ENCODE assay signal across 20 cellular contexts in the genomic region with DNA sequence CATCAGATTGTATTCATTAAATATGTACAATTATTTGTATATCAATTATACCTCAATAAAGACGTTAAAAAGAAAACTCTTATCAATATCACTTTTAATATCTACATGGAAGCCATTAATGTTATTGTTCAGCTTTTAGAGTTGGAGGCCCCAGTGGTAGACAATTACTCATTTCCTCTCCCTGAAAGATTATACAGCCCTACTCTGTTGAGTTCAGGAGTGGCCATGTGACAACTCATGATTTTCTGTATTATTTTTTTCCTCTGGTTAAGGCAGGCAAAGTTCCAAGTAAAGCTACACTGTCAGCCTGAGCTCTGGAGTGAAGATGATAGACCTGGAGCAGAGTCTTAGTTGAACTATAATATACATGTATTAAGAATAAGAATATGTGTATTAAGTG.
DNase-seq lines count a peak whose midpoint lies in the region; FAIRE-seq and TF ChIP-seq lines count a peak whose summit lies in the region.
"Had no signal": no experiment of that assay in that cellular context is flagged by ENCODE, and none has a peak within 500 bp of the region (broad histone marks: within the 10 kb centered on the region; RNA-seq: fewer than 3 reads in every experiment).

No MANE protein-coding gene starts in this region.

- no peak overlapping the region for H3K9ac ChIP-seq in endothelial cell of umbilical vein (replicated peaks; ENCODE audit: extremely low read depth, insufficient read depth, low read length)
- H3K9ac ChIP-seq: neural progenitor cell had no signal

- POLR2A ChIA-PET in endothelial cell of umbilical vein (lab: Charles Lee) = no interaction called here

- TF ChIP-seq CTCF in endothelial cell of umbilical vein (IDR thresholded peaks at IDR 0.05; ENCODE audit: extremely low read depth in 1 of 2, insufficient read depth in 1 of 2, low read depth in 1 of 2, low read length in 2 of 2) (no peak), GM10266 (IDR thresholded peaks at IDR 0.05; ENCODE audit: control insufficient read depth, insufficient read depth, low read depth, missing control alignments) (no peak), adrenal gland (IDR thresholded peaks at IDR 0.05) (no peak), GM20000 (IDR thresholded peaks at IDR 0.05; ENCODE audit: extremely low read depth, missing control alignments) (no peak)

- FAIRE-seq in endothelial cell of umbilical vein (lab: Jason Lieb, UNC) = peak; percentile 67
- FAIRE-seq: GM18507 had no signal

- H3K27ac ChIP-seq in endothelial cell of umbilical vein (ENCODE audit: insufficient read depth, low read depth, low read length) (no peak overlapping the region), adrenal gland (no peak overlapping the region)
- H3K27ac ChIP-seq: neural progenitor cell, prostate gland, skin epidermis had no signal

- peaks cover 10% of the 10 kb centered on the region for H3K9me3 ChIP-seq in endothelial cell of umbilical vein (replicated peaks; ENCODE audit: control insufficient read depth, insufficient read depth, low read length)
- peaks cover 0 to 7% (median 7%) of the 10 kb centered on the region in 3 donors for H3K9me3 ChIP-seq in adrenal gland (replicated peaks in 1 of 3)
- H3K9me3 ChIP-seq: prostate gland had no signal

- intact Hi-C loops in endothelial cell of umbilical vein (cut with micrococcal nuclease) (no loop called here), adrenal gland (cut with DNase I) (no loop called here)

- H3K4me2 ChIP-seq in endothelial cell of umbilical vein (ENCODE audit: insufficient read depth, low read length) = no peak overlapping the region
- H3K4me2 ChIP-seq: neural progenitor cell had no signal

- DNase-seq in GM03348 (ENCODE audit: low spot score) (peak; percentile 4), RPMI7951 (ENCODE audit: low read depth) (peak; percentile 2), endothelial cell of umbilical vein (ENCODE audit: low read depth, low spot score) (peak; percentile 73), pulmonary artery endothelial cell (ENCODE audit: low read depth, low spot score) (peak; percentile 45), GM10266 (ENCODE audit: extremely low spot score) (no peak), adrenal gland (no peak), GM20000 (ENCODE audit: low spot score) (no peak)
- DNase-seq: activated CD4-positive, alpha-beta T cell treated with anti-CD3 and anti-CD28 coated beads, Interleukin-2, amount 10 ng/mL, durations not matched to agents 24 days and 14 days; activated CD8-positive, alpha-beta memory T cell treated with anti-CD3 and anti-CD28 coated beads, Interleukin-2, amount 50 U/mL, for 4 hours; cerebellar nuclear complex; effector memory CD8-positive, alpha-beta T cell; HFFc6; NCI-H1417; NCI-H510A treated with DMSO at 0.1 percent for 48 hours; stimulated activated naive CD8-positive, alpha-beta T cell treated with anti-CD3 and anti-CD28 coated beads, Interleukin-15, amount 100 ng/mL, for 72 hours; trophoblast cell had no signal

- no TSS peak for BruUV-seq in endothelial cell of umbilical vein (replicated peaks; lab: Mats Ljungman, UMichigan)

- H4K20me1 ChIP-seq in endothelial cell of umbilical vein (replicated peaks; ENCODE audit: control insufficient read depth, extremely low read depth, insufficient read depth, low read length) = no peaks in the 10 kb centered on the region

- H3K27me3 ChIP-seq in endothelial cell of umbilical vein (ENCODE audit: control insufficient read depth in 2 of 2, insufficient read depth in 2 of 2, low read length in 2 of 2) (no peaks in the 10 kb centered on the region), adrenal gland (no peaks in the 10 kb centered on the region)
- H3K27me3 ChIP-seq: neural progenitor cell had no signal

- no peaks in the 10 kb centered on the region for H3K36me3 ChIP-seq in endothelial cell of umbilical vein (ENCODE audit: control insufficient read depth in 2 of 2, extremely low read depth in 1 of 2, insufficient read depth in 2 of 2, low read length in 2 of 2)
- no peaks in the 10 kb centered on the region for H3K36me3 ChIP-seq in adrenal gland (replicated peaks in 1 of 2)
- H3K36me3 ChIP-seq: neural progenitor cell, prostate gland had no signal

- CTCF ChIA-PET in endothelial cell of umbilical vein (lab: Charles Lee) = no interaction called here

- dilution Hi-C loops in endothelial cell of umbilical vein (cut with MboI; ENCODE audit: extremely low pct_ligation_motif_present, low sequenced_read_pairs) = no loop called here

- H3K9me1 ChIP-seq in endothelial cell of umbilical vein (replicated peaks; ENCODE audit: control insufficient read depth, extremely low read depth, insufficient read depth, low read length) = no peaks in the 10 kb centered on the region

- TF ChIP-seq POLR2A in endothelial cell of umbilical vein (IDR thresholded peaks at IDR 0.05; ENCODE audit: low read depth, low read length) (no peak), adrenal gland (IDR thresholded peaks at IDR 0.05) (no peak)

- H3K4me1 ChIP-seq in endothelial cell of umbilical vein (ENCODE audit: control insufficient read depth, extremely low read depth, insufficient read depth, low read length) (peaks cover 10% of the 10 kb centered on the region), adrenal gland (replicated peaks in 1 of 2) (no peaks in the 10 kb centered on the region)
- H3K4me1 ChIP-seq: neural progenitor cell, prostate gland had no signal

- WGBS in adrenal gland, 4 donors = 75 to 92% (median 85%) methylated on average over 1 of the region's 1 CpG

- no peak overlapping the region for H3K4me3 ChIP-seq in endothelial cell of umbilical vein (replicated peaks in 1 of 3; ENCODE audit: insufficient read depth in 1 of 3, low read depth in 1 of 3, low read length in 3 of 3)
- H3K4me3 ChIP-seq in adrenal gland = no peak overlapping the region
- H3K4me3 ChIP-seq: neural progenitor cell, prostate gland, skin epidermis had no signal

- no peaks in the 10 kb centered on the region for H3K79me2 ChIP-seq in endothelial cell of umbilical vein (ENCODE audit: control insufficient read depth, insufficient read depth, low read length)

- no peak overlapping the region for H2AFZ ChIP-seq in endothelial cell of umbilical vein (ENCODE audit: low read depth, low read length)
- H2AFZ ChIP-seq: neural progenitor cell had no signal

TF ChIP-seq in endothelial cell of umbilical vein, 7 proteins besides CTCF, POLR2A, EP300 and RAD21:
- peak; percentile 67 for TF ChIP-seq GATA2 (IDR thresholded peaks at IDR 0.05; ENCODE audit: insufficient read depth, insufficient read length, low read depth, low read length)
- peak; percentile 40 for TF ChIP-seq FOS (IDR thresholded peaks at IDR 0.05; ENCODE audit: borderline replicate concordance, insufficient read depth, low read length)
- TF ChIP-seq, protein P1, sequence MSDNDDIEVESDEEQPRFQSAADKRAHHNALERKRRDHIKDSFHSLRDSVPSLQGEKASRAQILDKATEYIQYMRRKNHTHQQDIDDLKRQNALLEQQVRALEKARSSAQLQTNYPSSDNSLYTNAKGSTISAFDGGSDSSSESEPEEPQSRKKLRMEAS (IDR thresholded peaks at IDR 0.05; ENCODE audit: insufficient read depth, insufficient read length) = no peak
- peak; percentile 31 for TF ChIP-seq JUN (IDR thresholded peaks at IDR 0.05; ENCODE audit: borderline replicate concordance, insufficient read depth, insufficient read length, low read depth)

Comparison
In these comparisons a context has a peak if more than half of its experiments do, and no peak if none do; other contexts are left out.
1. DNase-seq: peak in GM03348 (single experiment), RPMI7951 (single experiment), endothelial cell of umbilical vein (single experiment) and pulmonary artery endothelial cell (single experiment); none in GM10266 (single experiment), adrenal gland (0 of 7) and GM20000 (single experiment).